26 cellular contexts compared by ENCODE assay signal in the genomic region with DNA sequence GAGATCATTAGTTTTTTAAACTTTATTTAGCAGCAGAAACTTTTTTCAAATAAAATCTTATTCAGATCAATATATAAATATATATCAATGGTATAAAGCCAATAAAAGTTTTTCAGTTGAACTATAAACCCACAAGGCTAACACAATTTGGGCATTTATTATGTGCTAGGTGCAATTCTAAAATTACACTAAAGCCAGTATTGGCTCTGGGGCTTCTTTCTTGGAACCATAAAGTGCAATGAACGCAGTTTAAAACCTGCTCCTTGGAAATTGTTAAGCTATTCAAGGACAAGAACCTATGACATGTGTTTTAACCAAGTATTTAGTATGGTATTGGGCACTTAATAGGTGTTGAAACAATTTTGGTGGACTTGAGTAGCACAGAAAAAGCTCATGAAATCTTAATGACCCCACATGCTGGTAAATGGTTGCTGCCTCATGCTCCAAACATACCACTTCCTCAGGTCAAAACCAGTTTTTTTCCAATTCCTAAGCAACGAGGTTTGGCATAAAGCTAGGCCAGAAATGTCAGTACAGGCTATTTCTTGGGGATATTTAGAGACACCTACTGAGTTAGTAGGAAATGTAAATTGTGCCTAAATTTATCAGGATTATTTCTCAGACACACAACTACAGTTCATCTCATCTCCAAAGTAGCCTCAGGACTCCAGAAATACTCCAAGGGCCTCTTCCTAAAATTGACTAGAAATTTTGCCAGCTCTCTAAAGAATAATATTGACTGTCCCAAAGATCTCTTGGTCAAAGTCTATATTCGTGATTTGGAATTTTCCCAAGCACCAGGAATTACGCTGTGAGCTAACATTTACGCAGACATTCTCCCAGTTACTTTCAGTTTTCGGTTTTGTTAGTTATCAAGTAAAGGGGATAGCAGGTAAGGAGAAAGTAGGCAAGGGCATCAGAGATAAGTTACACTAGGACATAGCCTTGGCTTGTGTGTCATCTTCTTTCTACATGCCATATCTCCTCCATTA.
"Had no signal": no experiment of that assay in that cellular context is flagged by ENCODE, and none has a peak within 500 bp of the region (broad histone marks: within the 10 kb centered on the region; RNA-seq: fewer than 3 reads in every experiment).

No MANE protein-coding gene starts in this region.

- H3K36me3 Mint-ChIP-seq: activated naive CD4-positive, alpha-beta T cell treated with anti-CD3 and anti-CD28 coated beads, Interleukin-2, amount 10 ng/mL, durations not matched to agents 7 days and 5 days; activated naive CD8-positive, alpha-beta T cell treated with anti-CD3 and anti-CD28 coated beads, Interleukin-2, amount 10 ng/mL, durations not matched to agents 7 days and 5 days had no signal

- H3K4me3 Mint-ChIP-seq: activated B cell treated with CpG ODN at 0.5 μM for 24 hours; activated CD4-positive, alpha-beta T cell treated with anti-CD3 and anti-CD28 coated beads, Interleukin-2, amount 10 ng/mL, durations not matched to agents 24 days and 14 days; activated naive CD4-positive, alpha-beta T cell treated with anti-CD3 and anti-CD28 coated beads, Interleukin-2, amount 10 ng/mL, durations not matched to agents 7 days and 5 days; activated naive CD8-positive, alpha-beta T cell treated with anti-CD3 and anti-CD28 coated beads, Interleukin-2, amount 10 ng/mL, durations not matched to agents 7 days and 5 days; activated T-helper 17 cell treated with anti-CD3 and anti-CD28 coated beads, Interleukin-2, amount 50 U/mL, for 72 hours; T-helper 17 cell had no signal

- H3K27me3 Mint-ChIP-seq: activated B cell treated with CpG ODN at 0.5 μM for 24 hours; activated CD4-positive, alpha-beta T cell treated with anti-CD3 and anti-CD28 coated beads, Interleukin-2, amount 10 ng/mL, durations not matched to agents 24 days and 14 days; activated T-helper 17 cell treated with anti-CD3 and anti-CD28 coated beads, Interleukin-2, amount 50 U/mL, for 72 hours; T-helper 17 cell had no signal

- H3K4me1 ChIP-seq: adrenal gland, breast epithelium, Peyer's patch had no signal

- H3K4me3 ChIP-seq: adrenal gland, breast epithelium had no signal

- H3K36me3 ChIP-seq: adrenal gland, breast epithelium, Peyer's patch had no signal

- H3K27me3 ChIP-seq: adrenal gland, breast epithelium, Peyer's patch had no signal

- H3K27ac ChIP-seq: adrenal gland, breast epithelium, Peyer's patch had no signal

- H3K9me3 Mint-ChIP-seq: activated B cell treated with CpG ODN at 0.5 μM for 24 hours; activated CD4-positive, alpha-beta T cell treated with anti-CD3 and anti-CD28 coated beads, Interleukin-2, amount 10 ng/mL, durations not matched to agents 24 days and 14 days; activated naive CD4-positive, alpha-beta T cell treated with anti-CD3 and anti-CD28 coated beads, Interleukin-2, amount 10 ng/mL, durations not matched to agents 7 days and 5 days; activated naive CD8-positive, alpha-beta T cell treated with anti-CD3 and anti-CD28 coated beads, Interleukin-2, amount 10 ng/mL, durations not matched to agents 7 days and 5 days; activated T-helper 17 cell treated with anti-CD3 and anti-CD28 coated beads, Interleukin-2, amount 50 U/mL, for 72 hours had no signal

- H3K27ac Mint-ChIP-seq: activated B cell treated with CpG ODN at 0.5 μM for 24 hours; activated CD4-positive, alpha-beta T cell treated with anti-CD3 and anti-CD28 coated beads, Interleukin-2, amount 10 ng/mL, durations not matched to agents 24 days and 14 days; activated naive CD4-positive, alpha-beta T cell treated with anti-CD3 and anti-CD28 coated beads, Interleukin-2, amount 10 ng/mL, durations not matched to agents 7 days and 5 days; activated naive CD8-positive, alpha-beta T cell treated with anti-CD3 and anti-CD28 coated beads, Interleukin-2, amount 10 ng/mL, durations not matched to agents 7 days and 5 days; activated T-helper 17 cell treated with anti-CD3 and anti-CD28 coated beads, Interleukin-2, amount 50 U/mL, for 72 hours; T-helper 17 cell had no signal

- DNase-seq: activated B cell treated with CpG ODN at 0.5 μM for 24 hours; activated CD4-positive, alpha-beta T cell treated with anti-CD3 and anti-CD28 coated beads for 1 hour; activated CD4-positive, alpha-beta T cell treated with anti-CD3 and anti-CD28 coated beads, Interleukin-2, amount 10 ng/mL, durations not matched to agents 24 days and 14 days; activated CD4-positive, alpha-beta T cell treated with anti-CD3 and anti-CD28 coated beads, Interleukin-2, amount 50 U/mL, for 48 hours; activated CD8-positive, alpha-beta memory T cell treated with anti-CD3 and anti-CD28 coated beads for 24 hours; activated gamma-delta T cell treated with Interleukin-2 at 50 U/mL for 16 hours; activated naive CD4-positive, alpha-beta T cell treated with anti-CD3 and anti-CD28 coated beads, Interleukin-2, amount 10 ng/mL, durations not matched to agents 7 days and 5 days; activated naive CD8-positive, alpha-beta T cell treated with anti-CD3 and anti-CD28 coated beads, Interleukin-2, amount 10 ng/mL, durations not matched to agents 7 days and 5 days; activated T-cell treated with anti-CD3 and anti-CD28 coated beads, Interleukin-2, amount 50 U/mL, for 48 hours; adrenal gland; anterior cingulate cortex; central memory CD4-positive, alpha-beta T cell; MM.1S; NCI-H1105; NCI-H1436; NCI-H1694 treated with DMSO at 0.1 percent for 48 hours; NCI-H2081; NCI-H510A treated with DMSO at 0.1 percent for 48 hours; NCI-H69; NK-92 treated with Interleukin-12 subunit alpha and Interleukin-12 subunit beta, amount 100 ng/mL, for 24 hours; Peyer's patch; SHP77; T-helper 17 cell; T-helper 9 cell had no signal

- ATAC-seq: activated T-helper 17 cell treated with anti-CD3 and anti-CD28 coated beads, Interleukin-2, amount 50 U/mL, for 72 hours; T-helper 17 cell had no signal

- H3K9me3 ChIP-seq: adrenal gland, breast epithelium, Peyer's patch had no signal

- H3K4me1 Mint-ChIP-seq: activated B cell treated with CpG ODN at 0.5 μM for 24 hours; activated CD4-positive, alpha-beta T cell treated with anti-CD3 and anti-CD28 coated beads, Interleukin-2, amount 10 ng/mL, durations not matched to agents 24 days and 14 days; activated naive CD4-positive, alpha-beta T cell treated with anti-CD3 and anti-CD28 coated beads, Interleukin-2, amount 10 ng/mL, durations not matched to agents 7 days and 5 days; activated naive CD8-positive, alpha-beta T cell treated with anti-CD3 and anti-CD28 coated beads, Interleukin-2, amount 10 ng/mL, durations not matched to agents 7 days and 5 days; activated T-helper 17 cell treated with anti-CD3 and anti-CD28 coated beads, Interleukin-2, amount 50 U/mL, for 72 hours; T-helper 17 cell had no signal
